28 cellular contexts compared by ENCODE assay signal in the genomic region with DNA sequence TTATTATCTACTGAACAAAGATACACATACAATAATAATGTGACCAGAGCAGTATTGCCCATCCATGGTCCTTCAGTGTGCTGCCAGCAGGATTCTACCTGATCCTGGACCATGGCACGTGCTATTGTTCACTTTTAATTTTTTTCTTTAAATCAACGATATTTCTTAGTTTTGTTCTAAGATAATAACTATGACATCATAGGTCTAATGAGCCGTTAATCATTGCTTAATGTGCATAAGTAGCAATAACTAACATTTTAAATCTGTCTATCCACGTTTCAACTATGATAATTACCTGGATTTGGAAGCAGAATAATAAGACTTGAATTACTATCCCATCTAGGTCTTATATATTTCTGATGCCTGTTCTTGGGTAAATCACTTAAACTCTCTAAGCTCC.
A peak's percentile ranks its signal among the peaks of the same experiment; 100 is the strongest.
DNase-seq lines count a peak whose midpoint lies in the region; ATAC-seq, FAIRE-seq and TF ChIP-seq lines count a peak whose summit lies in the region.
"Had no signal": no experiment of that assay in that cellular context is flagged by ENCODE, and none has a peak within 500 bp of the region (broad histone marks: within the 10 kb centered on the region; RNA-seq: fewer than 3 reads in every experiment).

No MANE protein-coding gene starts in this region.

- H3K36me3 Mint-ChIP-seq in neural progenitor cell: peaks cover 3% of the 10 kb centered on the region
- H3K36me3 Mint-ChIP-seq in activated T-cell treated with anti-CD3 and anti-CD28 coated beads, Interleukin-2, amount 50 U/mL, for 72 hours (ENCODE audit: insufficient read depth in 2 of 2): no peaks in the 10 kb centered on the region
- H3K36me3 Mint-ChIP-seq: CD14-positive monocyte; CD4-positive, alpha-beta memory T cell; CD4-positive, CD25-positive, alpha-beta regulatory T cell; CD8-positive, alpha-beta memory T cell had no signal

- H3K27ac ChIP-seq in HepG2 (ENCODE audit: extremely low read length, insufficient read depth, low read length) (no peak overlapping the region), right lobe of liver (no peak overlapping the region), HEK293 (ENCODE audit: extremely low read depth, low read depth, low read length) (no peak overlapping the region), GM12878 (ENCODE audit: control insufficient read depth, insufficient read depth) (no peak overlapping the region), neural progenitor cell (no peak overlapping the region)
- H3K27ac ChIP-seq: BLaER1 had no signal

- H3K27me3 ChIP-seq in HepG2 (ENCODE audit: control insufficient read depth in 1 of 2, insufficient read depth in 2 of 2, low read length in 2 of 2) (no peaks in the 10 kb centered on the region), right lobe of liver (no peaks in the 10 kb centered on the region), GM12878 (replicated peaks in 1 of 2; ENCODE audit: control insufficient read depth in 2 of 2, insufficient read depth in 2 of 2, low read length in 1 of 2) (no peaks in the 10 kb centered on the region), neural progenitor cell (no peaks in the 10 kb centered on the region)
- H3K27me3 ChIP-seq: BE2C, BLaER1 had no signal

- POLR2A ChIA-PET in HepG2 (lab: Yijun Ruan, JAX): no interaction called here
- POLR2A ChIA-PET in HEK293 (lab: Yijun Ruan, JAX): no interaction called here
- POLR2A ChIA-PET in GM12878 (lab: Charles Lee): no interaction called here

- TF ChIP-seq EP300 in HepG2 (IDR thresholded peaks at IDR 0.05; ENCODE audit: low read depth in 2 of 2, low read length in 2 of 2): no peak
- no peak for TF ChIP-seq EP300 in HepG2 (CRISPR knock-in tag; IDR thresholded peaks at IDR 0.05; ENCODE audit: borderline replicate concordance)
- TF ChIP-seq EP300 in GM12878 (IDR thresholded peaks at IDR 0.05; ENCODE audit: borderline replicate concordance in 1 of 2, control insufficient read depth in 1 of 2, low read depth in 2 of 2, low read length in 2 of 2): no peak

- H3K9me3 ChIP-seq in HepG2 (ENCODE audit: low read length): peaks cover 44% of the 10 kb centered on the region
- H3K9me3 ChIP-seq in right lobe of liver: no peaks in the 10 kb centered on the region
- H3K9me3 ChIP-seq in HEK293 (ENCODE audit: control insufficient read depth, insufficient read depth, low read depth, low read length): no peaks in the 10 kb centered on the region
- H3K9me3 ChIP-seq in GM12878 (replicated peaks; ENCODE audit: control insufficient read depth, insufficient read depth, low read length): no peaks in the 10 kb centered on the region
- H3K9me3 ChIP-seq in neural progenitor cell (ENCODE audit: low read depth): no peaks in the 10 kb centered on the region
- H3K9me3 ChIP-seq: BE2C had no signal

- no peak overlapping the region for H3K4me3 ChIP-seq in HepG2 (replicated peaks in 1 of 3; ENCODE audit: insufficient read depth in 1 of 3, low read depth in 2 of 3, low read length in 3 of 3)
- no peak overlapping the region for H3K4me3 ChIP-seq in right lobe of liver
- H3K4me3 ChIP-seq in HEK293 (ENCODE audit: low read depth, low read length): no peak overlapping the region
- no peak overlapping the region for H3K4me3 ChIP-seq in GM12878
- no peak overlapping the region for H3K4me3 ChIP-seq in neural progenitor cell
- H3K4me3 ChIP-seq: BLaER1 had no signal

- H3K27ac Mint-ChIP-seq in neural progenitor cell: no peak overlapping the region
- H3K27ac Mint-ChIP-seq in activated T-cell treated with anti-CD3 and anti-CD28 coated beads, Interleukin-2, amount 50 U/mL, for 72 hours: no peak overlapping the region
- H3K27ac Mint-ChIP-seq: CD14-positive monocyte; CD4-positive, alpha-beta memory T cell; CD4-positive, CD25-positive, alpha-beta regulatory T cell; CD8-positive, alpha-beta memory T cell had no signal

- no peak overlapping the region for H3K4me3 Mint-ChIP-seq in neural progenitor cell
- H3K4me3 Mint-ChIP-seq in activated T-cell treated with anti-CD3 and anti-CD28 coated beads, Interleukin-2, amount 50 U/mL, for 72 hours: no peak overlapping the region
- H3K4me3 Mint-ChIP-seq: CD14-positive monocyte; CD4-positive, alpha-beta memory T cell; CD4-positive, CD25-positive, alpha-beta regulatory T cell; CD8-positive, alpha-beta memory T cell had no signal

- DNase-seq in HepG2 (ENCODE audit: low spot score) (no peak), right lobe of liver (no peak), GM12878 (ENCODE audit: low read depth, low spot score) (no peak), neural progenitor cell (ENCODE audit: low spot score) (no peak)
- no peak for DNase-seq in activated CD4-positive, CD25-positive, alpha-beta regulatory T cell treated with anti-CD3 and anti-CD28 coated beads, Interleukin-2, amount 50 U/mL, for 72 hours
- no peak for DNase-seq in activated T-cell treated with anti-CD3 and anti-CD28 coated beads, Interleukin-2, amount 50 U/mL, for 72 hours
- DNase-seq: 8988T; ACHN; BE2C; C1 segment of cervical spinal cord; CD4-positive, alpha-beta memory T cell; CD4-positive, CD25-positive, alpha-beta regulatory T cell; CD8-positive, alpha-beta memory T cell; COR-L47; DMS 273 treated with DMSO at 0.1 percent for 48 hours; DMS153; DMS53; DMS79; DND-41; EL; GDM1 had no signal

- CTCF ChIA-PET in HepG2 (lab: Yijun Ruan, JAX; ENCODE audit: low intra/inter-chr PET ratio, low total read pairs) (no interaction called here), HEK293 (lab: Yijun Ruan, JAX) (no interaction called here), GM12878 (lab: Yijun Ruan, JAX) (no interaction called here)

- H2AFZ ChIP-seq in HepG2 (ENCODE audit: low read length) (no peak overlapping the region), GM12878 (ENCODE audit: control insufficient read depth, low read depth, low read length) (no peak overlapping the region), neural progenitor cell (replicated peaks) (no peak overlapping the region)

- FAIRE-seq in HepG2 (lab: Jason Lieb, UNC) (no peak), GM12878 (lab: Jason Lieb, UNC) (no peak)
- FAIRE-seq: A204.1, GM12891, GM19239 had no signal

- peaks cover 6% of the 10 kb centered on the region for H3K27me3 Mint-ChIP-seq in neural progenitor cell (ENCODE audit: insufficient read depth, low read depth)
- H3K27me3 Mint-ChIP-seq in activated T-cell treated with anti-CD3 and anti-CD28 coated beads, Interleukin-2, amount 50 U/mL, for 72 hours (ENCODE audit: low read depth): no peaks in the 10 kb centered on the region
- H3K27me3 Mint-ChIP-seq: CD4-positive, CD25-positive, alpha-beta regulatory T cell; CD8-positive, alpha-beta memory T cell had no signal

- no peak for TF ChIP-seq CTCF in HepG2 (CRISPR knock-in tag; IDR thresholded peaks at IDR 0.05)
- TF ChIP-seq CTCF in right lobe of liver (IDR thresholded peaks at IDR 0.05): no peak
- TF ChIP-seq CTCF in HEK293 (tag by site-specific recombination; IDR thresholded peaks at IDR 0.05): no peak
- no peak for TF ChIP-seq CTCF in GM12878 (IDR thresholded peaks at IDR 0.05 in 2 of 3, conservative IDR thresholded peaks at IDR 0.05 in 1 of 3; ENCODE audit: control insufficient read depth in 2 of 3, extremely low read depth in 1 of 3, insufficient read depth in 1 of 3, low read depth in 3 of 3, low read length in 3 of 3)
- TF ChIP-seq CTCF in neural progenitor cell (IDR thresholded peaks at IDR 0.05): no peak

- RAD21 ChIA-PET in GM12878 (lab: Charles Lee; ENCODE audit: unreplicated experiment): no interaction called here

- intact Hi-C loops in HepG2 (cut with micrococcal nuclease; ENCODE audit: unreplicated experiment) (no loop called here), right lobe of liver (cut with DNase I) (no loop called here), GM12878 (cut with micrococcal nuclease; ENCODE audit: unreplicated experiment) (no loop called here)

- no peaks in the 10 kb centered on the region for H3K79me2 ChIP-seq in HepG2 (ENCODE audit: insufficient read depth, low read length)
- H3K79me2 ChIP-seq in GM12878 (ENCODE audit: control insufficient read depth, insufficient read depth, low read length): no peaks in the 10 kb centered on the region
- H3K79me2 ChIP-seq in neural progenitor cell (ENCODE audit: low read depth): no peaks in the 10 kb centered on the region

- SMC1A ChIA-PET in GM12878 (lab: Charles Lee; ENCODE audit: uncharacterized antibody, unreplicated experiment): interaction anchor here (1.1 kb wide), 1 partner anchor 12 kb away, joined by 4 read pairs; no protein-coding TSS in a partner anchor

- TF ChIP-seq RAD21 in HepG2 (CRISPR knock-in tag; IDR thresholded peaks at IDR 0.05): no peak
- no peak for TF ChIP-seq RAD21 in GM12878 (IDR thresholded peaks at IDR 0.05; ENCODE audit: insufficient read depth, low read depth, low read length)

- peaks cover 48% of the 10 kb centered on the region for H3K4me1 Mint-ChIP-seq in neural progenitor cell
- H3K4me1 Mint-ChIP-seq in activated T-cell treated with anti-CD3 and anti-CD28 coated beads, Interleukin-2, amount 50 U/mL, for 72 hours (ENCODE audit: low read depth): no peaks in the 10 kb centered on the region
- H3K4me1 Mint-ChIP-seq: CD4-positive, alpha-beta memory T cell; CD4-positive, CD25-positive, alpha-beta regulatory T cell; CD8-positive, alpha-beta memory T cell had no signal

- H3K9ac ChIP-seq in HepG2 (ENCODE audit: insufficient read depth, low read depth, low read length) (no peak overlapping the region), GM12878 (ENCODE audit: control insufficient read depth, insufficient read depth, low read length) (no peak overlapping the region), neural progenitor cell (no peak overlapping the region)
- H3K9ac ChIP-seq: BLaER1 had no signal

- ATAC-seq in HepG2: no peak
- no peak for ATAC-seq in right lobe of liver
- ATAC-seq in GM12878: no peak
- ATAC-seq in GM19467 (IDR thresholded peaks at IDR 0.05; ENCODE audit: unreplicated experiment): no peak
- ATAC-seq in activated T-cell treated with anti-CD3 and anti-CD28 coated beads, Interleukin-2, amount 50 U/mL, for 72 hours (replicated peaks in 1 of 2): no peak

- H4K20me1 ChIP-seq in HepG2 (ENCODE audit: insufficient read depth, low read length) (no peaks in the 10 kb centered on the region), GM12878 (ENCODE audit: control insufficient read depth, insufficient read depth) (no peaks in the 10 kb centered on the region), neural progenitor cell (ENCODE audit: low read depth) (no peaks in the 10 kb centered on the region)
- H4K20me1 ChIP-seq: BLaER1 had no signal

- in situ Hi-C loops in HepG2 (cut with HindIII; ENCODE audit: extremely low pct_ligation_motif_present, low pct_unique_long_range_greater_than_20kb): no loop called here
- in situ Hi-C loops in GM12878 (cut with MboI): no loop called here

- 2% methylated on average over 4 of the region's 4 CpGs for WGBS in HepG2 (ENCODE audit: low lambda C conversion rate)
- WGBS in right lobe of liver (ENCODE audit: insufficient coverage, low coverage, low lambda C conversion rate, missing lambda C conversion rate): 70% methylated on average over 4 of the region's 4 CpGs
- WGBS in GM12878 (ENCODE audit: insufficient coverage, insufficient replicate concordance, low lambda C conversion rate, missing lambda C conversion rate): 22% methylated on average over 4 of the region's 4 CpGs

- no peaks in the 10 kb centered on the region for H3K4me1 ChIP-seq in HepG2 (ENCODE audit: insufficient read depth, low read length)
- H3K4me1 ChIP-seq in right lobe of liver: no peaks in the 10 kb centered on the region
- peaks cover under 1% of the 10 kb centered on the region; the same call in 1 of the 2 replicates for H3K4me1 ChIP-seq in HEK293 (ENCODE audit: control insufficient read depth, insufficient read depth, low read length)
- H3K4me1 ChIP-seq in GM12878 (ENCODE audit: control insufficient read depth, insufficient read depth, low read length): no peaks in the 10 kb centered on the region
- peaks cover 59% of the 10 kb centered on the region for H3K4me1 ChIP-seq in neural progenitor cell
- H3K4me1 ChIP-seq: BLaER1 had no signal

- BruUV-seq in HepG2 (replicated peaks; lab: Mats Ljungman, UMichigan) (no TSS peak), GM12878 (replicated peaks; lab: Mats Ljungman, UMichigan) (no TSS peak)

- peaks cover 7% of the 10 kb centered on the region for H3K9me3 Mint-ChIP-seq in neural progenitor cell
- peaks cover 2 to 4% of the 10 kb centered on the region in 2 donors for H3K9me3 Mint-ChIP-seq in activated T-cell treated with anti-CD3 and anti-CD28 coated beads, Interleukin-2, amount 50 U/mL, for 72 hours

- TF ChIP-seq POLR2A in HepG2 (IDR thresholded peaks at IDR 0.05; ENCODE audit: insufficient read depth in 1 of 2, low read depth in 2 of 2, low read length in 2 of 2) (no peak), right lobe of liver (IDR thresholded peaks at IDR 0.05) (no peak), GM12878 (IDR thresholded peaks at IDR 0.05; ENCODE audit: low read depth, low read length) (no peak)

- H3K4me2 ChIP-seq in HepG2 (ENCODE audit: low read depth, low read length) (no peak overlapping the region), GM12878 (ENCODE audit: control insufficient read depth, insufficient read depth) (no peak overlapping the region), neural progenitor cell (peak overlapping the region; percentile 52)
- H3K4me2 ChIP-seq: BLaER1 had no signal

- peaks cover 47% of the 10 kb centered on the region for H3F3A ChIP-seq in neural progenitor cell (ENCODE audit: low read depth)

- H3K36me3 ChIP-seq in HepG2 (replicated peaks in 1 of 2; ENCODE audit: control insufficient read depth in 1 of 2, insufficient read depth in 2 of 2, low read length in 2 of 2) (no peaks in the 10 kb centered on the region), right lobe of liver (no peaks in the 10 kb centered on the region), HEK293 (ENCODE audit: control insufficient read depth in 2 of 2, insufficient read depth in 1 of 2, low read length in 2 of 2) (no peaks in the 10 kb centered on the region), GM12878 (ENCODE audit: control insufficient read depth in 2 of 2, insufficient read depth in 2 of 2, low read length in 1 of 2) (no peaks in the 10 kb centered on the region), neural progenitor cell (no peaks in the 10 kb centered on the region)
- H3K36me3 ChIP-seq: BE2C, BLaER1 had no signal
